In the genomic region with DNA sequence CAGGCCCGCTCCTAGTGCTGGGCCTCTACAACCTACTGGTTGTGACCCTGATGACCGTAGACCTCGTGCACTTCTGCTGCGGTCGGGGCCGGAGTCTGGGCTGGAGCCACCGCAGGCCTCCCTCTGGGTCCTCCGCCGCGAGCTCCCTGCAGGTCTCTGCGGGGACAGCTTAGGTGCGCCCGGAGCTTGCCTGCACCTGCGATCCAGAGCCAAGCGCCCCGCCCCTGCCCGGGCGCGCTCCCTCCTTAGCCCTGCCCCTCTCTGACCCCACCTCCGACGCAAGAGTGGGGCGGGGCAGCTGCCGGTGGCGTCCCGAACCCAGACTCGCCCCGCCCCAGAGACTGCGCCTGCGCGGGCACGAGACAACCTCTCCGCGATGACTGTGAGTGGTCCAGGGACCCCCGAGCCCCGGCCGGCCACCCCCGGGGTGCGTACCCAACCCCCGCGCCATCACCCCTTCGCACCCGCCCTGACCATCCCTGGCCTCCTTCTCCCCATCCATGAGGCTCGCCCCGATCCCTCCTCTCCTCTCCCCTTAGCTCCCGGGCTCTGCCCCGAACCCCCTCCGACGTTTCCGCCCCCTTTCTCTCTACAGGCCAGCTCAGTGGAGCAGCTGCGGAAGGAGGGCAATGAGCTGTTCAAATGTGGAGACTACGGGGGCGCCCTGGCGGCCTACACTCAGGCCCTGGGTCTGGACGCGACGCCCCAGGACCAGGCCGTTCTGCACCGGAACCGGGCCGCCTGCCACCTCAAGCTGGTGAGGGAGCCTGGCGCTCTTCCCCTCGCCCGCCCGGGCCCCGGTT, we compare ENCODE assay signal across 8 cellular contexts. TPM values are rescaled to one million over a fixed set of nuclear protein-coding genes. Genes with fewer than 3 reads are reported as not detected.
DNase-seq lines count a peak whose midpoint lies in the region; ATAC-seq and FAIRE-seq lines count a peak whose summit lies in the region.

A gene with protein sequence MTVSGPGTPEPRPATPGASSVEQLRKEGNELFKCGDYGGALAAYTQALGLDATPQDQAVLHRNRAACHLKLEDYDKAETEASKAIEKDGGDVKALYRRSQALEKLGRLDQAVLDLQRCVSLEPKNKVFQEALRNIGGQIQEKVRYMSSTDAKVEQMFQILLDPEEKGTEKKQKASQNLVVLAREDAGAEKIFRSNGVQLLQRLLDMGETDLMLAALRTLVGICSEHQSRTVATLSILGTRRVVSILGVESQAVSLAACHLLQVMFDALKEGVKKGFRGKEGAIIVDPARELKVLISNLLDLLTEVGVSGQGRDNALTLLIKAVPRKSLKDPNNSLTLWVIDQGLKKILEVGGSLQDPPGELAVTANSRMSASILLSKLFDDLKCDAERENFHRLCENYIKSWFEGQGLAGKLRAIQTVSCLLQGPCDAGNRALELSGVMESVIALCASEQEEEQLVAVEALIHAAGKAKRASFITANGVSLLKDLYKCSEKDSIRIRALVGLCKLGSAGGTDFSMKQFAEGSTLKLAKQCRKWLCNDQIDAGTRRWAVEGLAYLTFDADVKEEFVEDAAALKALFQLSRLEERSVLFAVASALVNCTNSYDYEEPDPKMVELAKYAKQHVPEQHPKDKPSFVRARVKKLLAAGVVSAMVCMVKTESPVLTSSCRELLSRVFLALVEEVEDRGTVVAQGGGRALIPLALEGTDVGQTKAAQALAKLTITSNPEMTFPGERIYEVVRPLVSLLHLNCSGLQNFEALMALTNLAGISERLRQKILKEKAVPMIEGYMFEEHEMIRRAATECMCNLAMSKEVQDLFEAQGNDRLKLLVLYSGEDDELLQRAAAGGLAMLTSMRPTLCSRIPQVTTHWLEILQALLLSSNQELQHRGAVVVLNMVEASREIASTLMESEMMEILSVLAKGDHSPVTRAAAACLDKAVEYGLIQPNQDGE (plus strand): TSS at position 337 of the 803 bp plus-strand sequence. CDS start 40 bp downstream, at position 377.

- H3K9me3 Mint-ChIP-seq in activated T-helper 1 cell treated with anti-CD3 and anti-CD28 coated beads, Interleukin-12 subunit alpha, Interleukin-12 subunit beta, Interleukin-2, Interleukin-4 antibody, amounts not matched to agents 30 ng/mL and 10 ng/mL and 1 ng/mL, durations not matched to agents 14 hours and 24 hours and 36 hours, result no peaks in the 10 kb centered on the region
- no peaks in the 10 kb centered on the region for H3K9me3 Mint-ChIP-seq in naive thymus-derived CD8-positive, alpha-beta T cell

- H3K4me1 ChIP-seq in Karpas-422 (ENCODE audit: low read length), result peaks cover 51% of the 10 kb centered on the region

- ATAC-seq in GM21825 (IDR thresholded peaks at IDR 0.05; ENCODE audit: unreplicated experiment), result peak; percentile 60
- ATAC-seq in naive thymus-derived CD8-positive, alpha-beta T cell, result peak; percentile 71 to 78

- H3K9me3 ChIP-seq in Karpas-422 (ENCODE audit: low read length), result no peaks in the 10 kb centered on the region

- peak within 1 kb of the TSS; percentile 98 for H3K9ac ChIP-seq in Karpas-422 (ENCODE audit: low read length)

- peak; percentile 56 for DNase-seq in DMS79 treated with DMSO at 0.1 percent for 48 hours (lab: John Stamatoyannopoulos, UW)
- DNase-seq in Karpas-422, result peak; percentile 98
- DNase-seq in RCC 7860 (ENCODE audit: low spot score), result peak; percentile 58
- DNase-seq in activated T-helper 1 cell treated with anti-CD3 and anti-CD28 coated beads, Interleukin-12 subunit alpha, Interleukin-12 subunit beta, Interleukin-2, Interleukin-4 antibody, amounts not matched to agents 30 ng/mL and 10 ng/mL and 1 ng/mL, durations not matched to agents 14 hours and 24 hours and 36 hours (ENCODE audit: low spot score), result peak; percentile 93
- DNase-seq in fibroblast of gingiva (ENCODE audit: low read depth), result peak; percentile 73
- DNase-seq in naive thymus-derived CD8-positive, alpha-beta T cell, result peak; percentile 91 to 98 (median 96)
- DNase-seq in stimulated activated naive CD4-positive, alpha-beta T cell (lab: John Stamatoyannopoulos, UW), result peak; percentile 92 to 97 (median 93)

- no peak for FAIRE-seq in RCC 7860 (lab: Jason Lieb, UNC)

- H3K27ac Mint-ChIP-seq in activated T-helper 1 cell treated with anti-CD3 and anti-CD28 coated beads, Interleukin-12 subunit alpha, Interleukin-12 subunit beta, Interleukin-2, Interleukin-4 antibody, amounts not matched to agents 30 ng/mL and 10 ng/mL and 1 ng/mL, durations not matched to agents 14 hours and 24 hours and 36 hours, result peak within 1 kb of the TSS; percentile 95
- peak within 1 kb of the TSS; percentile 90 to 99 (median 97) for H3K27ac Mint-ChIP-seq in naive thymus-derived CD8-positive, alpha-beta T cell

- H4K20me1 ChIP-seq in Karpas-422 (ENCODE audit: insufficient read depth, low read depth, low read length), result no peaks in the 10 kb centered on the region

- no peaks in the 10 kb centered on the region for H3K9me2 ChIP-seq in Karpas-422 (replicated peaks; ENCODE audit: insufficient read depth, low read length)

- POLR2A ChIA-PET in naive thymus-derived CD8-positive, alpha-beta T cell (lab: Charles Lee), result interaction anchor here (0.5 to 12.4 kb wide), 13 partner anchors 9 to 701 kb away, joined by 3 to 237 read pairs (median 4); a partner anchor contains a TSS

- H2AFZ ChIP-seq in Karpas-422 (ENCODE audit: low read length), result peak within 1 kb of the TSS; percentile 92

- H3K27me3 Mint-ChIP-seq in activated T-helper 1 cell treated with anti-CD3 and anti-CD28 coated beads, Interleukin-12 subunit alpha, Interleukin-12 subunit beta, Interleukin-2, Interleukin-4 antibody, amounts not matched to agents 30 ng/mL and 10 ng/mL and 1 ng/mL, durations not matched to agents 14 hours and 24 hours and 36 hours (ENCODE audit: insufficient read depth), result no peaks in the 10 kb centered on the region
- no peaks in the 10 kb centered on the region for H3K27me3 Mint-ChIP-seq in naive thymus-derived CD8-positive, alpha-beta T cell

- H3K4me1 Mint-ChIP-seq in activated T-helper 1 cell treated with anti-CD3 and anti-CD28 coated beads, Interleukin-12 subunit alpha, Interleukin-12 subunit beta, Interleukin-2, Interleukin-4 antibody, amounts not matched to agents 30 ng/mL and 10 ng/mL and 1 ng/mL, durations not matched to agents 14 hours and 24 hours and 36 hours (ENCODE audit: low read depth), result peaks cover 54% of the 10 kb centered on the region
- peaks cover 21 to 54% (median 46%) of the 10 kb centered on the region in 4 donors for H3K4me1 Mint-ChIP-seq in naive thymus-derived CD8-positive, alpha-beta T cell

- H3K36me3 Mint-ChIP-seq in activated T-helper 1 cell treated with anti-CD3 and anti-CD28 coated beads, Interleukin-12 subunit alpha, Interleukin-12 subunit beta, Interleukin-2, Interleukin-4 antibody, amounts not matched to agents 30 ng/mL and 10 ng/mL and 1 ng/mL, durations not matched to agents 14 hours and 24 hours and 36 hours (ENCODE audit: low read depth), result peaks cover 14% of the 10 kb centered on the region
- H3K36me3 Mint-ChIP-seq in naive thymus-derived CD8-positive, alpha-beta T cell, result peaks cover 0 to 19% (median 4%) of the 10 kb centered on the region in 3 donors

- H3K36me3 ChIP-seq in Karpas-422 (ENCODE audit: insufficient read depth, low read length), result peaks cover 11% of the 10 kb centered on the region

- peak within 1 kb of the TSS; percentile 55; the same call in 1 of the 2 replicates for H3K27ac ChIP-seq in Karpas-422 (ENCODE audit: low read length)

- H3K4me2 ChIP-seq in Karpas-422 (ENCODE audit: low read depth, low read length, poor library complexity, severe bottlenecking), result peak within 1 kb of the TSS; percentile 93

- H3K4me3 ChIP-seq in Karpas-422 (ENCODE audit: low read length), result peak within 1 kb of the TSS; percentile 94

- H3K4me3 Mint-ChIP-seq in activated T-helper 1 cell treated with anti-CD3 and anti-CD28 coated beads, Interleukin-12 subunit alpha, Interleukin-12 subunit beta, Interleukin-2, Interleukin-4 antibody, amounts not matched to agents 30 ng/mL and 10 ng/mL and 1 ng/mL, durations not matched to agents 14 hours and 24 hours and 36 hours, result peak within 1 kb of the TSS; percentile 90
- peak within 1 kb of the TSS; percentile 83 to 99 (median 94) for H3K4me3 Mint-ChIP-seq in naive thymus-derived CD8-positive, alpha-beta T cell

- intact Hi-C loops in activated T-helper 1 cell treated with anti-CD3 and anti-CD28 coated beads, Interleukin-12 subunit alpha, Interleukin-12 subunit beta, Interleukin-2, Interleukin-4 antibody, amounts not matched to agents 30 ng/mL and 10 ng/mL and 1 ng/mL, durations not matched to agents 14 hours and 24 hours and 36 hours (cut with micrococcal nuclease), result loop anchor here (1.0 to 10.0 kb wide), 13 partner anchors 19 to 1950 kb away; a partner anchor contains a TSS

- peaks cover 26% of the 10 kb centered on the region for H3K79me2 ChIP-seq in Karpas-422 (ENCODE audit: low read length)

- no peaks in the 10 kb centered on the region for H3K27me3 ChIP-seq in Karpas-422 (ENCODE audit: low read length)

RNA-seq across cellular contexts. Expression of the gene that starts here (rescaled TPM):
- total RNA-seq in Karpas-422 (2014; rRNA removed; shearing (Covaris generic); ENCODE audit: low replicate concordance), result 25.1 and 58.0 TPM in 2 replicates
- total RNA-seq in activated T-helper 1 cell treated with anti-CD3 and anti-CD28 coated beads, Interleukin-12 subunit alpha, Interleukin-12 subunit beta, Interleukin-2, Interleukin-4 antibody, amounts not matched to agents 30 ng/mL and 10 ng/mL and 1 ng/mL, durations not matched to agents 14 hours and 24 hours and 36 hours, result 60.5 and 68.6 TPM in 2 replicates
- total RNA-seq in naive thymus-derived CD8-positive, alpha-beta T cell, result 10 to 100 TPM; 53.7 to 57.9 TPM
- polyA plus RNA-seq in naive thymus-derived CD8-positive, alpha-beta T cell, result 10 to 100 TPM; 53.4 to 73.7 (median 70.3) TPM

Comparison
In these comparisons a context has a peak if more than half of its experiments do, and no peak if none do; other contexts are left out.
1. Peak in every context shown above with its lines: DNase-seq, ATAC-seq, H3K4me3 ChIP-seq and H3K27ac ChIP-seq.